Comparison of ENCODE assay signal across 1 cellular context in the genomic region with DNA sequence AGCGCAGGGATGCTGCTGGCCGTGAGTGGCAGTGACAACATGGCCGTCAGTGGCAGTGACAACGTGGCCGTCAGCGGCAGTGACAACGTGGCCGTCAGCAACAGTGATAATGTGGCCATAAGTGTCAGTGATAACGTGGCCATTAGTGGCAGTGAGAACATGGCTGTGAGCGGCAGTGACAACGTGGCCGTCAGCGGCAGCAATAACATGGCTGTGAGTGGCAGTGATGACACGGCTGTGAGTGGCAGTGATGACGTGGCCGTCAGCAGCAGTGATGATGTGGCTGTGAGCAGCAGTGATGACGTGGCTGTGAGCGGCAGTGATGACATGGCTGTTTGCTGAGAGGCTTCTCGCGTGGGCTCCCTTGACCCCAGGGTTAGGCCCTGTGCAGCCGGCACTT.
TF ChIP-seq lines count a peak whose summit lies in the region.

No MANE protein-coding gene starts in this region.

TF ChIP-seq in GM23338, 12 proteins besides CTCF, POLR2A, EP300 and RAD21 (continued from another document):
- TF ChIP-seq, protein P1, sequence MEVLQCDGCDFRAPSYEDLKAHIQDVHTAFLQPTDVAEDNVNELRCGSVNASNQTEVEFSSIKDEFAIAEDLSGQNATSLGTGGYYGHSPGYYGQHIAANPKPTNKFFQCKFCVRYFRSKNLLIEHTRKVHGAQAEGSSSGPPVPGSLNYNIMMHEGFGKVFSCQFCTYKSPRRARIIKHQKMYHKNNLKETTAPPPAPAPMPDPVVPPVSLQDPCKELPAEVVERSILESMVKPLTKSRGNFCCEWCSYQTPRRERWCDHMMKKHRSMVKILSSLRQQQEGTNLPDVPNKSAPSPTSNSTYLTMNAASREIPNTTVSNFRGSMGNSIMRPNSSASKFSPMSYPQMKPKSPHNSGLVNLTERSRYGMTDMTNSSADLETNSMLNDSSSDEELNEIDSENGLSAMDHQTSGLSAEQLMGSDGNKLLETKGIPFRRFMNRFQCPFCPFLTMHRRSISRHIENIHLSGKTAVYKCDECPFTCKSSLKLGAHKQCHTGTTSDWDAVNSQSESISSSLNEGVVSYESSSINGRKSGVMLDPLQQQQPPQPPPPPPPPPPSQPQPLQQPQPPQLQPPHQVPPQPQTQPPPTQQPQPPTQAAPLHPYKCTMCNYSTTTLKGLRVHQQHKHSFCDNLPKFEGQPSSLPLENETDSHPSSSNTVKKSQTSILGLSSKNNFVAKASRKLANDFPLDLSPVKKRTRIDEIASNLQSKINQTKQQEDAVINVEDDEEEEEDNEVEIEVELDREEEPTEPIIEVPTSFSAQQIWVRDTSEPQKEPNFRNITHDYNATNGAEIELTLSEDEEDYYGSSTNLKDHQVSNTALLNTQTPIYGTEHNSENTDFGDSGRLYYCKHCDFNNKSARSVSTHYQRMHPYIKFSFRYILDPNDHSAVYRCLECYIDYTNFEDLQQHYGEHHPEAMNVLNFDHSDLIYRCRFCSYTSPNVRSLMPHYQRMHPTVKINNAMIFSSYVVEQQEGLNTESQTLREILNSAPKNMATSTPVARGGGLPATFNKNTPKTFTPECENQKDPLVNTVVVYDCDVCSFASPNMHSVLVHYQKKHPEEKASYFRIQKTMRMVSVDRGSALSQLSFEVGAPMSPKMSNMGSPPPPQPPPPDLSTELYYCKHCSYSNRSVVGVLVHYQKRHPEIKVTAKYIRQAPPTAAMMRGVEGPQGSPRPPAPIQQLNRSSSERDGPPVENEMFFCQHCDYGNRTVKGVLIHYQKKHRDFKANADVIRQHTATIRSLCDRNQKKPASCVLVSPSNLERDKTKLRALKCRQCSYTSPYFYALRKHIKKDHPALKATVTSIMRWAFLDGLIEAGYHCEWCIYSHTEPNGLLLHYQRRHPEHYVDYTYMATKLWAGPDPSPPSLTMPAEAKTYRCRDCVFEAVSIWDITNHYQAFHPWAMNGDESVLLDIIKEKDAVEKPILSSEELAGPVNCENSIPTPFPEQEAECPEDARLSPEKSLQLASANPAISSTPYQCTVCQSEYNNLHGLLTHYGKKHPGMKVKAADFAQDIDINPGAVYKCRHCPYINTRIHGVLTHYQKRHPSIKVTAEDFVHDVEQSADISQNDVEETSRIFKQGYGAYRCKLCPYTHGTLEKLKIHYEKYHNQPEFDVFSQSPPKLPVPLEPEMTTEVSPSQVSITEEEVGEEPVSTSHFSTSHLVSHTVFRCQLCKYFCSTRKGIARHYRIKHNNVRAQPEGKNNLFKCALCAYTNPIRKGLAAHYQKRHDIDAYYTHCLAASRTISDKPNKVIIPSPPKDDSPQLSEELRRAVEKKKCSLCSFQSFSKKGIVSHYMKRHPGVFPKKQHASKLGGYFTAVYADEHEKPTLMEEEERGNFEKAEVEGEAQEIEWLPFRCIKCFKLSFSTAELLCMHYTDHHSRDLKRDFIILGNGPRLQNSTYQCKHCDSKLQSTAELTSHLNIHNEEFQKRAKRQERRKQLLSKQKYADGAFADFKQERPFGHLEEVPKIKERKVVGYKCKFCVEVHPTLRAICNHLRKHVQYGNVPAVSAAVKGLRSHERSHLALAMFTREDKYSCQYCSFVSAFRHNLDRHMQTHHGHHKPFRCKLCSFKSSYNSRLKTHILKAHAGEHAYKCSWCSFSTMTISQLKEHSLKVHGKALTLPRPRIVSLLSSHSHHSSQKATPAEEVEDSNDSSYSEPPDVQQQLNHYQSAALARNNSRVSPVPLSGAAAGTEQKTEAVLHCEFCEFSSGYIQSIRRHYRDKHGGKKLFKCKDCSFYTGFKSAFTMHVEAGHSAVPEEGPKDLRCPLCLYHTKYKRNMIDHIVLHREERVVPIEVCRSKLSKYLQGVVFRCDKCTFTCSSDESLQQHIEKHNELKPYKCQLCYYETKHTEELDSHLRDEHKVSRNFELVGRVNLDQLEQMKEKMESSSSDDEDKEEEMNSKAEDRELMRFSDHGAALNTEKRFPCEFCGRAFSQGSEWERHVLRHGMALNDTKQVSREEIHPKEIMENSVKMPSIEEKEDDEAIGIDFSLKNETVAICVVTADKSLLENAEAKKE (CRISPR knock-in tag; IDR thresholded peaks at IDR 0.05): no peak
